ENCODE assay signal across 5 cellular contexts in the genomic region with DNA sequence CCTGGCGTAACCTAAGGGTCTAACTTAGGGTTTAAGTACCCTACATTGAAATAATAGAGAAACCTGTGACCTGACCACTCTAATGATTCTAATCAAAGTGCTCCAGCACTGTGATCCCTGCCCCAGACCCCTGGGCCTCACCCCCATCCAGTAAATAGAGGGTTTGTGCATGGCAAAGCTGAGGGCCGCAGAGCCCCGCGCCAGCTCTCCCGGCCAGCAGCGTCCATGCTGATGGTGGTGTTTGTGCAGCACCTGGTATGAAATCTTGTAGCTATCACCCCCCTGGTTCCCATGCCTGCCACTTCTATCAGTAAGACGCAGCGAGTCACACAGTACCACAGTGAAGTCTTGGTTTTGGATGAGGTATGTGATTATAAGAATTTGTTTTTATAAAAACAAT.
"Had no signal": no experiment of that assay in that cellular context is flagged by ENCODE, and none has a peak within 500 bp of the region (broad histone marks: within the 10 kb centered on the region; RNA-seq: fewer than 3 reads in every experiment).

No MANE protein-coding gene starts in this region.

- H3K4me3 ChIP-seq: GM23338 had no signal

- DNase-seq: H9, HCEC 1CT, KBM-7 had no signal

- H3K4me3 Mint-ChIP-seq: GM23338, H9, IgD-negative memory B cell had no signal

- H3K4me2 ChIP-seq: GM23338 had no signal

- H2AFZ ChIP-seq: GM23338 had no signal

- ATAC-seq: GM23338 had no signal

- H3K27ac Mint-ChIP-seq: GM23338, H9, IgD-negative memory B cell had no signal

- H3K36me3 Mint-ChIP-seq: IgD-negative memory B cell had no signal
